ENCODE assay signal across 9 cellular contexts in the genomic region with DNA sequence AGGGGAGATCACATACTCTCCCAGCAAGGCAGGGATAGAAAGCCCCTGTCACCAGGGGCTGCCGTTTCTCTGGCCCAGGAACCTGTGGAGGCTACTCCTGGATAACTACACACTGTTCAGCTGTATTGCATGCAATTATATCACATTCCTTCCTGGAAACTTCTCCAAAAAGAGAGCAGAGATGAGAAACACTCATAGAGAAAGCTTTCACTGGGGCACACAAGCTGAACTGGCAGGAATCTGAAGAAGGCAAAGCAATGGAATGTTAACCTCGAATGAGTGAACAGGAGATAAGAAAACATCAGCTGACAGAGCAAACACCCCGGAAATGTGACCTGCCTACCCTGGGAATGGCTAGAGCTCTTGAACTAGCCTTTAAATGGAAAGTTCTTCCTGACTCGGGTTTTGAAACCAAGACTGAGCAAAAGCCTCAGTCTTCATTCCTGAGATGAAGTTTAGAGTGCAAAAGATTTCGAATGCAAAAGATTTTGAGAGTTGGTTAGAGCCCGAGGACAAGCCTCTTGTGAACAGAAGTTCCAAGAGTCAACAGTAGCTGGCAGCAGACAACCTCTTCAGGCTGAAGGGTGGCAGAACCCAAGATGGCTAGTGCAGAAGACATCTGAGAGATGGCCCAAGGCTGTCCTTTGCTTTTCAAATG. TPM values are rescaled to one million over a fixed set of nuclear protein-coding genes. Genes with fewer than 3 reads are reported as not detected.
DNase-seq lines count a peak whose midpoint lies in the region; ATAC-seq lines count a peak whose summit lies in the region.
"Had no signal": no experiment of that assay in that cellular context is flagged by ENCODE, and none has a peak within 500 bp of the region (broad histone marks: within the 10 kb centered on the region; RNA-seq: fewer than 3 reads in every experiment).

No MANE protein-coding gene starts in this region.

- H3K9ac ChIP-seq in skeletal muscle satellite cell (ENCODE audit: low read depth, low read length), result peak overlapping the region; percentile 90

- H3K27me3 ChIP-seq in skeletal muscle satellite cell (ENCODE audit: control insufficient read depth, insufficient read depth, low read length), result no peaks in the 10 kb centered on the region

- H3K36me3 ChIP-seq in skeletal muscle satellite cell (ENCODE audit: insufficient read depth, low read length), result no peaks in the 10 kb centered on the region
- H3K36me3 ChIP-seq: neutrophil had no signal

- peak; percentile 49 for ATAC-seq in GM18520 (IDR thresholded peaks at IDR 0.05; ENCODE audit: unreplicated experiment)
- ATAC-seq in GM21360 (IDR thresholded peaks at IDR 0.05; ENCODE audit: unreplicated experiment), result no peak
- no peak for ATAC-seq in HG03457 (IDR thresholded peaks at IDR 0.05; ENCODE audit: unreplicated experiment)
- ATAC-seq in GM18517 (IDR thresholded peaks at IDR 0.05; ENCODE audit: unreplicated experiment), result no peak

- peaks cover 59% of the 10 kb centered on the region for H3K4me1 ChIP-seq in skeletal muscle satellite cell (ENCODE audit: control insufficient read depth, insufficient read depth, low read length)

- H3K4me3 ChIP-seq in skeletal muscle satellite cell (ENCODE audit: low read length), result no peak overlapping the region

- peak overlapping the region; percentile 47 for H3K4me2 ChIP-seq in skeletal muscle satellite cell (ENCODE audit: low read length)

- DNase-seq in OCI-M1 (lab: John Stamatoyannopoulos, UW), result peak; percentile 60
- peak; percentile 66 for DNase-seq in fibroblast of the conjunctiva (ENCODE audit: low read depth)
- DNase-seq in NCI-H2227 (lab: John Stamatoyannopoulos, UW; ENCODE audit: unreplicated experiment), result no peak

- H3K9me3 ChIP-seq in skeletal muscle satellite cell (replicated peaks; ENCODE audit: low read length), result no peaks in the 10 kb centered on the region
- H3K9me3 ChIP-seq: neutrophil had no signal

RNA-seq across cellular contexts. Expression of gene CCN1, which starts 32.3 kb away (rescaled TPM):
- 17.5 and 49.4 TPM in 2 replicates for total RNA-seq in skeletal muscle satellite cell (2012; rRNA removed)
